Comparison of ENCODE assay signal across 16 cellular contexts in genomic region chr6:118744261-118744941, GRCh38.
DNase-seq lines count a peak whose midpoint lies in the region; ATAC-seq, FAIRE-seq and TF ChIP-seq lines count a peak whose summit lies in the region.
"Had no signal": no experiment of that assay in that cellular context is flagged by ENCODE, and none has a peak within 500 bp of the region (broad histone marks: within the 10 kb centered on the region; RNA-seq: fewer than 3 reads in every experiment).

No MANE protein-coding gene starts in this region.

- H2BK5ac ChIP-seq in neuronal stem cell (ENCODE audit: low read length) = no peak overlapping the region

- in situ Hi-C loops in K562 (cut with MboI) = no loop called here

- no peak for FAIRE-seq in K562 (lab: Jason Lieb, UNC)
- FAIRE-seq: H1 had no signal

- H4K20me1 ChIP-seq in K562 (replicated peaks; ENCODE audit: control insufficient read depth, insufficient read depth, low read length) = no peaks in the 10 kb centered on the region

- DNase-seq in EH (ENCODE audit: low read depth) = peak; percentile 76
- peak; percentile 91 for DNase-seq in M059J (ENCODE audit: low read depth)
- DNase-seq in K562 (ENCODE audit: extremely low read depth in 1 of 4, low spot score in 3 of 4) = no peak
- no peak for DNase-seq in neuronal stem cell (ENCODE audit: low spot score)
- no peak for DNase-seq in stimulated activated CD4-positive, alpha-beta T cell treated with anti-CD3 and anti-CD28 coated beads, Interleukin-4, amount 100 ng/mL, for 4 hours
- DNase-seq in iPS-NIHi7 (ENCODE audit: extremely low spot score) = no peak
- DNase-seq in activated CD4-positive, alpha-beta T cell treated with anti-CD3 and anti-CD28 coated beads, Interleukin-2, amount 50 U/mL, for 1 hour = no peak
- DNase-seq: activated CD4-positive, CD25-positive, alpha-beta regulatory T cell; C1 segment of cervical spinal cord; DMS53; NCI-H1417 treated with DMSO at 0.1 percent for 48 hours; NCI-H748 treated with DMSO at 0.1 percent for 48 hours had no signal

- H2AK5ac ChIP-seq in neuronal stem cell (ENCODE audit: low read depth, low read length) = no peak overlapping the region

- no peak overlapping the region for H3K4me3 ChIP-seq in K562
- no peak overlapping the region for H3K4me3 ChIP-seq in neuronal stem cell (ENCODE audit: low read length in 2 of 2)
- H3K4me3 ChIP-seq: cardiac muscle cell had no signal

- intact Hi-C loops in K562 (cut with micrococcal nuclease) = no loop called here

- no peak for TF ChIP-seq CTCF in K562 (IDR thresholded peaks at IDR 0.05 in 2 of 3, conservative IDR thresholded peaks at IDR 0.05 in 1 of 3; ENCODE audit: insufficient read depth in 2 of 3, low read depth in 1 of 3, low read length in 3 of 3)

- H3K9ac ChIP-seq in K562 (ENCODE audit: insufficient read depth in 1 of 2, low read depth in 2 of 2, low read length in 2 of 2) = no peak overlapping the region
- H3K9ac ChIP-seq in neuronal stem cell (ENCODE audit: low read depth, low read length, poor library complexity) = no peak overlapping the region
- H3K9ac ChIP-seq: KMS-11 had no signal

- H3K18ac ChIP-seq in neuronal stem cell (ENCODE audit: low read length) = peak overlapping the region; percentile 38

- no peak overlapping the region for H4K8ac ChIP-seq in neuronal stem cell (ENCODE audit: low read depth, low read length)

- H3K4ac ChIP-seq in neuronal stem cell (ENCODE audit: low read length) = no peak overlapping the region

- no peaks in the 10 kb centered on the region for H3K9me3 ChIP-seq in K562 (replicated peaks; ENCODE audit: control insufficient read depth, insufficient read depth, low read depth, low read length)
- no peaks in the 10 kb centered on the region for H3K9me3 ChIP-seq in neuronal stem cell (replicated peaks in 1 of 2; ENCODE audit: control insufficient read depth in 2 of 2, insufficient read depth in 1 of 2, low read depth in 1 of 2, low read length in 2 of 2)

- POLR2A ChIA-PET in K562 (lab: Yijun Ruan, JAX) = no interaction called here

- no peak for TF ChIP-seq POLR2A in K562 (conservative IDR thresholded peaks at IDR 0.05)

- H4K91ac ChIP-seq in neuronal stem cell (ENCODE audit: low read depth, low read length, poor library complexity) = no peak overlapping the region

- no peak overlapping the region for H3K14ac ChIP-seq in neuronal stem cell (ENCODE audit: low read length)

- no peak overlapping the region for H2BK120ac ChIP-seq in neuronal stem cell (ENCODE audit: low read depth, low read length)

- H3K79me1 ChIP-seq in neuronal stem cell (ENCODE audit: low read depth, low read length) = peaks cover 3% of the 10 kb centered on the region

- CTCF ChIA-PET in K562 (lab: Yijun Ruan, JAX; ENCODE audit: low intra/inter-chr PET ratio) = no interaction called here

- H2AFZ ChIP-seq in K562 (ENCODE audit: low read depth, low read length) (peak overlapping the region; percentile 34), neuronal stem cell (ENCODE audit: low read length) (no peak overlapping the region)

- H2BK15ac ChIP-seq in neuronal stem cell (ENCODE audit: low read length) = no peak overlapping the region

- no peak overlapping the region for H3K23ac ChIP-seq in neuronal stem cell (ENCODE audit: low read depth, low read length, poor library complexity)

- 51% methylated on average over 6 of the region's 6 CpGs for WGBS in K562 (ENCODE audit: insufficient coverage, low coverage, missing lambda C conversion rate)
- no CpG with 5 or more reads among the region's 6 CpGs for WGBS in neuronal stem cell (ENCODE audit: extremely low coverage in 2 of 2, insufficient read length in 2 of 2, insufficient replicate concordance in 1 of 2), 2 donors

- H3K27me3 ChIP-seq in K562 (ENCODE audit: control insufficient read depth in 2 of 2, insufficient read depth in 2 of 2, low read length in 2 of 2) (no peaks in the 10 kb centered on the region), neuronal stem cell (ENCODE audit: control insufficient read depth in 3 of 3, insufficient read depth in 3 of 3, low read depth in 1 of 3, low read length in 3 of 3) (no peaks in the 10 kb centered on the region)
- H3K27me3 ChIP-seq: cardiac muscle cell had no signal

- TF ChIP-seq RAD21 in K562 (CRISPR knock-in tag; conservative IDR thresholded peaks at IDR 0.05 in 1 of 2, IDR thresholded peaks at IDR 0.05 in 1 of 2) = no peak

- no peaks in the 10 kb centered on the region for H3K79me2 ChIP-seq in K562 (ENCODE audit: control insufficient read depth, insufficient read depth, low read length)

- no peak overlapping the region for H3K4me2 ChIP-seq in K562 (ENCODE audit: insufficient read depth, low read length)
- H3K4me2 ChIP-seq in neuronal stem cell (ENCODE audit: insufficient read depth, low read length, poor library complexity, severe bottlenecking) = no peak overlapping the region
- H3K4me2 ChIP-seq: KMS-11 had no signal

- no peak for TF ChIP-seq EP300 in K562 (IDR thresholded peaks at IDR 0.05; ENCODE audit: low read length)

- ATAC-seq in K562 (0 out of 3 replicates have a peak, but pooled peaks have one; percentile 11), HG03442 (IDR thresholded peaks at IDR 0.05; ENCODE audit: unreplicated experiment) (no peak)

- no TSS peak for BruUV-seq in K562 (replicated peaks; lab: Mats Ljungman, UMichigan)

- H2BK12ac ChIP-seq in neuronal stem cell (ENCODE audit: low read length) = no peak overlapping the region

- H3K36me3 ChIP-seq in K562 (ENCODE audit: control insufficient read depth, insufficient read depth, low read length) (no peaks in the 10 kb centered on the region), neuronal stem cell (replicated peaks in 1 of 2; ENCODE audit: control insufficient read depth in 2 of 2, insufficient read depth in 2 of 2, low read length in 2 of 2) (no peaks in the 10 kb centered on the region)
- H3K36me3 ChIP-seq: cardiac muscle cell had no signal

- no peaks in the 10 kb centered on the region for H3K9me1 ChIP-seq in K562 (ENCODE audit: control insufficient read depth, insufficient read depth, low read length)

- H3K27ac ChIP-seq in K562 (ENCODE audit: extremely low read depth, low read depth, low read length) = no peak overlapping the region
- H3K27ac ChIP-seq in neuronal stem cell (replicated peaks; ENCODE audit: low read length) = no peak overlapping the region
- H3K27ac ChIP-seq: cardiac muscle cell, KMS-11 had no signal

- H3K4me1 ChIP-seq in K562 (replicated peaks in 1 of 2; ENCODE audit: control insufficient read depth in 2 of 2, insufficient read depth in 2 of 2, low read length in 2 of 2) (peaks cover 3 to 19% of the 10 kb centered on the region in 2 experiments; a peak in 2 of 5 replicates), neuronal stem cell (ENCODE audit: control insufficient read depth in 2 of 2, insufficient read depth in 1 of 2, low read depth in 1 of 2, low read length in 2 of 2) (peaks cover 5 to 7% of the 10 kb centered on the region in 2 donors)

TF ChIP-seq in K562, 482 proteins besides CTCF, POLR2A, EP300 and RAD21:
- TF ChIP-seq CAMTA2 (CRISPR knock-in tag; conservative IDR thresholded peaks at IDR 0.05) (no peak), ELF1 (tag; IDR thresholded peaks at IDR 0.05) (no peak), RNF219 (CRISPR knock-in tag; IDR thresholded peaks at IDR 0.05) (no peak), NFE2L1 (tag; IDR thresholded peaks at IDR 0.05; ENCODE audit: borderline replicate concordance, low read depth) (no peak), ZBTB9 (CRISPR knock-in tag; IDR thresholded peaks at IDR 0.05) (no peak), POLR2G (IDR thresholded peaks at IDR 0.05; ENCODE audit: low read depth, low read length) (no peak), SP1 (CRISPR knock-in tag; IDR thresholded peaks at IDR 0.05) (no peak)

Comparison
In these comparisons a context has a peak if more than half of its experiments do, and no peak if none do; other contexts are left out.
1. DNase-seq: peak in EH (single experiment) and M059J (single experiment); none in K562 (0 of 4), neuronal stem cell (single experiment), stimulated activated CD4-positive, alpha-beta T cell treated with anti-CD3 and anti-CD28 coated beads, Interleukin-4, amount 100 ng/mL, for 4 hours (0 of 2), iPS-NIHi7 (single experiment) and activated CD4-positive, alpha-beta T cell treated with anti-CD3 and anti-CD28 coated beads, Interleukin-2, amount 50 U/mL, for 1 hour (single experiment).